In genomic region chr12:122495258-122495657, GRCh38 we compare ENCODE assay signal across 16 cellular contexts. TPM values are rescaled to one million over a fixed set of nuclear protein-coding genes. Genes with fewer than 3 reads are reported as not detected.
A peak's percentile ranks its signal among the peaks of the same experiment; 100 is the strongest.
DNase-seq lines count a peak whose midpoint lies in the region; ATAC-seq, FAIRE-seq and TF ChIP-seq lines count a peak whose summit lies in the region.
"Had no signal": no experiment of that assay in that cellular context is flagged by ENCODE, and none has a peak within 500 bp of the region (broad histone marks: within the 10 kb centered on the region; RNA-seq: fewer than 3 reads in every experiment).

No MANE protein-coding gene starts in this region.

- peak overlapping the region; percentile 42 for H3K27ac ChIP-seq in 22Rv1
- H3K27ac ChIP-seq in BLaER1 treated with 17β-estradiol and CSF1 and Interleukin-3, amounts not matched to agents 10 nM and 100 nM, result no peak overlapping the region
- H3K27ac ChIP-seq in RWPE1, result peak overlapping the region; percentile 15; the same call in 1 of the 2 replicates
- no peak overlapping the region for H3K27ac ChIP-seq in HepG2 (ENCODE audit: extremely low read length, insufficient read depth, low read length)

- H3K4me2 ChIP-seq in BLaER1 treated with 17β-estradiol and CSF1 and Interleukin-3, amounts not matched to agents 10 nM and 100 nM, result peak overlapping the region in 7 of 11 experiments; percentile 2 to 28 (median 22); a peak in 7 of 22 replicates
- H3K4me2 ChIP-seq in HepG2 (ENCODE audit: low read depth, low read length), result no peak overlapping the region; the same call in 1 of the 2 replicates

- no peak for ATAC-seq in HepG2
- ATAC-seq in HG03432 (IDR thresholded peaks at IDR 0.05; ENCODE audit: unreplicated experiment), result no peak

- in situ Hi-C loops in HepG2 (cut with HindIII; ENCODE audit: extremely low pct_ligation_motif_present, low pct_unique_long_range_greater_than_20kb), result no loop called here

- no peak for TF ChIP-seq POLR2A in HepG2 (IDR thresholded peaks at IDR 0.05; ENCODE audit: insufficient read depth in 1 of 2, low read depth in 2 of 2, low read length in 2 of 2)

- no peaks in the 10 kb centered on the region for H3K9me3 ChIP-seq in BLaER1 treated with 17β-estradiol and CSF1 and Interleukin-3, amounts not matched to agents 10 nM and 100 nM (replicated peaks in 1 of 11)
- H3K9me3 ChIP-seq in HepG2 (ENCODE audit: low read length), result no peaks in the 10 kb centered on the region

- no peak overlapping the region for H3K9ac ChIP-seq in BLaER1 treated with 17β-estradiol and CSF1 and Interleukin-3, amounts not matched to agents 10 nM and 100 nM
- H3K9ac ChIP-seq in HepG2 (ENCODE audit: insufficient read depth, low read depth, low read length), result no peak overlapping the region

- H2AFZ ChIP-seq in HepG2 (ENCODE audit: low read length), result no peak overlapping the region

- TF ChIP-seq EP300 in HepG2 (IDR thresholded peaks at IDR 0.05; ENCODE audit: low read depth in 2 of 2, low read length in 2 of 2), result no peak
- TF ChIP-seq EP300 in HepG2 (CRISPR knock-in tag; IDR thresholded peaks at IDR 0.05; ENCODE audit: borderline replicate concordance), result no peak

- no peak for DNase-seq in RWPE1 (ENCODE audit: low spot score)
- DNase-seq in HepG2 (ENCODE audit: low spot score), result no peak
- DNase-seq in stimulated activated CD4-positive, alpha-beta T cell treated with anti-CD3 and anti-CD28 coated beads, Interleukin-4, amount 100 ng/mL, for 4 hours, result no peak
- DNase-seq in RKO (ENCODE audit: low spot score), result no peak
- DNase-seq: CD8-positive, alpha-beta memory T cell; DMS79 treated with DMSO at 0.1 percent for 48 hours; GF-D8; KBM-7; NCI-H1436 treated with DMSO at 0.1 percent for 48 hours; NCI-H2081; NCI-H774 had no signal

- no peak for TF ChIP-seq CTCF in 22Rv1 (IDR thresholded peaks at IDR 0.05)
- TF ChIP-seq CTCF in RWPE1 (conservative IDR thresholded peaks at IDR 0.05; ENCODE audit: low read depth), result no peak
- TF ChIP-seq CTCF in HepG2 (CRISPR knock-in tag; IDR thresholded peaks at IDR 0.05), result no peak

- CTCF ChIA-PET in RWPE1 (lab: Yijun Ruan, JAX) (no interaction called here), HepG2 (lab: Yijun Ruan, JAX; ENCODE audit: low intra/inter-chr PET ratio, low total read pairs) (no interaction called here)

- peaks cover 51 to 76% (median 74%) of the 10 kb centered on the region in 11 experiments for H3K36me3 ChIP-seq in BLaER1 treated with 17β-estradiol and CSF1 and Interleukin-3, amounts not matched to agents 10 nM and 100 nM
- peaks cover 5 to 20% of the 10 kb centered on the region in 2 experiments for H3K36me3 ChIP-seq in HepG2 (replicated peaks in 1 of 2; ENCODE audit: control insufficient read depth in 1 of 2, insufficient read depth in 2 of 2, low read length in 2 of 2)

- H3K4me3 ChIP-seq in BLaER1 treated with 17β-estradiol and CSF1 and Interleukin-3, amounts not matched to agents 10 nM and 100 nM, result no peak overlapping the region
- no peak overlapping the region for H3K4me3 ChIP-seq in HepG2 (replicated peaks in 1 of 3; ENCODE audit: insufficient read depth in 1 of 3, low read depth in 2 of 3, low read length in 3 of 3)

- WGBS in HepG2 (ENCODE audit: low lambda C conversion rate), result 88% methylated on average over 7 of the region's 7 CpGs

- peaks cover 54% of the 10 kb centered on the region for H3K79me2 ChIP-seq in HepG2 (ENCODE audit: insufficient read depth, low read length)

- no peak for FAIRE-seq in HepG2 (lab: Jason Lieb, UNC)
- FAIRE-seq: GM12892, H1 had no signal

- H3K4me1 ChIP-seq in BLaER1 treated with 17β-estradiol and CSF1 and Interleukin-3, amounts not matched to agents 10 nM and 100 nM, result peaks cover 24 to 51% (median 35%) of the 10 kb centered on the region in 10 experiments
- H3K4me1 ChIP-seq in HepG2 (ENCODE audit: insufficient read depth, low read length), result peaks cover 75% of the 10 kb centered on the region

- intact Hi-C loops in HepG2 (cut with micrococcal nuclease; ENCODE audit: unreplicated experiment), result no loop called here

- BruUV-seq in HepG2 (replicated peaks; lab: Mats Ljungman, UMichigan), result no TSS peak

- POLR2A ChIA-PET in RWPE1 (lab: Yijun Ruan, JAX; ENCODE audit: low non-redundant PET), result no interaction called here
- POLR2A ChIA-PET in HepG2 (lab: Yijun Ruan, JAX), result no interaction called here

- no peak for TF ChIP-seq RAD21 in HepG2 (CRISPR knock-in tag; IDR thresholded peaks at IDR 0.05)

- H3K27me3 ChIP-seq in BLaER1 treated with 17β-estradiol and CSF1 and Interleukin-3, amounts not matched to agents 10 nM and 100 nM, result no peaks in the 10 kb centered on the region
- H3K27me3 ChIP-seq in HepG2 (ENCODE audit: control insufficient read depth in 1 of 2, insufficient read depth in 2 of 2, low read length in 2 of 2), result no peaks in the 10 kb centered on the region; a peak in 1 of 5 replicates

- H4K20me1 ChIP-seq in BLaER1 treated with 17β-estradiol and CSF1 and Interleukin-3, amounts not matched to agents 10 nM and 100 nM, result peaks cover 0 to 68% (median 36%) of the 10 kb centered on the region in 11 experiments; a peak in 17 of 22 replicates
- H4K20me1 ChIP-seq in HepG2 (ENCODE audit: insufficient read depth, low read length), result peaks cover 3% of the 10 kb centered on the region; the same call in 1 of the 2 replicates

RNA-seq across cellular contexts. Expression of gene ZCCHC8, which starts 5.5 kb away (rescaled TPM):
- total RNA-seq in HepG2 (2016; rRNA removed; fragmentation: Illumina TruSeq; extraction: Trizol), result 14.2 and 20.9 TPM in 2 replicates
- 4.6 and 5.1 TPM in 2 replicates for total RNA-seq in HepG2 (2016; cell fraction: cytosol; rRNA removed; fragmentation: Illumina TruSeq; extraction: Trizol; ENCODE audit: low read depth)
- 14.0 and 22.1 TPM in 2 replicates for total RNA-seq in HepG2 (2016; cell fraction: insoluble cytoplasmic fraction; rRNA removed; fragmentation: Illumina TruSeq; extraction: Trizol)
- total RNA-seq in HepG2 (2016; cell fraction: membrane; rRNA removed; fragmentation: Illumina TruSeq; extraction: Trizol), result 7.2 and 7.6 TPM in 2 replicates
- 30.3 and 32.1 TPM in 2 replicates for total RNA-seq in HepG2 (2016; cell fraction: nucleus; rRNA removed; fragmentation: Illumina TruSeq; extraction: Trizol)
- polyA plus RNA-seq in HepG2 (2011; rRNA removed), result 18.6 and 20.5 TPM in 2 replicates
- 9.6 and 13.2 TPM in 2 replicates for polyA plus RNA-seq in HepG2 (2011; cell fraction: cytosol; rRNA removed)
- 37.9 and 40.8 TPM in 2 replicates for polyA plus RNA-seq in HepG2 (2011; cell fraction: nucleus; rRNA removed)
- 20.5 and 20.8 TPM in 2 replicates for polyA plus RNA-seq in HepG2 (2012)
- 1.9 and 2.0 TPM in 2 replicates for polyA plus RNA-seq in HepG2 (2016; cell fraction: cytosol; fragmentation: Illumina TruSeq; extraction: Trizol; ENCODE audit: low read depth)
- 15.5 and 16.5 TPM in 2 replicates for polyA plus RNA-seq in HepG2 (2016; cell fraction: insoluble cytoplasmic fraction; fragmentation: Illumina TruSeq; extraction: Trizol; ENCODE audit: low read depth)
- 3.5 and 4.0 TPM in 2 replicates for polyA plus RNA-seq in HepG2 (2016; cell fraction: membrane; fragmentation: Illumina TruSeq; extraction: Trizol; ENCODE audit: low read depth)
- polyA plus RNA-seq in HepG2 (2016; cell fraction: nucleus; fragmentation: Illumina TruSeq; extraction: Trizol; ENCODE audit: insufficient read depth, low read depth), result 75.5 and 80.1 TPM in 2 replicates
- polyA minus RNA-seq in HepG2 (2011; rRNA and poly(A)+ RNA removed; ENCODE audit: low replicate concordance), result 9.4 and 18.6 TPM in 2 replicates
- polyA minus RNA-seq in HepG2 (2011; cell fraction: cytosol; rRNA and poly(A)+ RNA removed), result 8.1 and 11.2 TPM in 2 replicates
- 40.6 and 42.0 TPM in 2 replicates for polyA minus RNA-seq in HepG2 (2011; cell fraction: nucleus; rRNA and poly(A)+ RNA removed)

RNA-seq across cellular contexts. Expression of gene RSRC2, which starts 31.5 kb away (rescaled TPM):
- 77.8 and 85.8 TPM in 2 replicates for total RNA-seq in HepG2 (2016; rRNA removed; fragmentation: Illumina TruSeq; extraction: Trizol)
- 18.9 and 21.1 TPM in 2 replicates for total RNA-seq in HepG2 (2016; cell fraction: cytosol; rRNA removed; fragmentation: Illumina TruSeq; extraction: Trizol; ENCODE audit: low read depth)
- total RNA-seq in HepG2 (2016; cell fraction: insoluble cytoplasmic fraction; rRNA removed; fragmentation: Illumina TruSeq; extraction: Trizol), result 79.4 and 84.5 TPM in 2 replicates
- 32.8 and 33.2 TPM in 2 replicates for total RNA-seq in HepG2 (2016; cell fraction: membrane; rRNA removed; fragmentation: Illumina TruSeq; extraction: Trizol)
- 97.0 and 103 TPM in 2 replicates for total RNA-seq in HepG2 (2016; cell fraction: nucleus; rRNA removed; fragmentation: Illumina TruSeq; extraction: Trizol)
- polyA plus RNA-seq in HepG2 (2011; rRNA removed), result 27.6 and 31.4 TPM in 2 replicates
- polyA plus RNA-seq in HepG2 (2011; cell fraction: cytosol; rRNA removed), result 7.5 and 10.3 TPM in 2 replicates
- polyA plus RNA-seq in HepG2 (2011; cell fraction: nucleus; rRNA removed), result 42.2 and 43.3 TPM in 2 replicates
- polyA plus RNA-seq in HepG2 (2012), result 50.4 and 65.0 TPM in 2 replicates
- 8.9 and 9.0 TPM in 2 replicates for polyA plus RNA-seq in HepG2 (2016; cell fraction: cytosol; fragmentation: Illumina TruSeq; extraction: Trizol; ENCODE audit: low read depth)
- 98.3 and 98.6 TPM in 2 replicates for polyA plus RNA-seq in HepG2 (2016; cell fraction: insoluble cytoplasmic fraction; fragmentation: Illumina TruSeq; extraction: Trizol; ENCODE audit: low read depth)
- polyA plus RNA-seq in HepG2 (2016; cell fraction: membrane; fragmentation: Illumina TruSeq; extraction: Trizol; ENCODE audit: low read depth), result 14.1 and 18.0 TPM in 2 replicates
- 156 and 164 TPM in 2 replicates for polyA plus RNA-seq in HepG2 (2016; cell fraction: nucleus; fragmentation: Illumina TruSeq; extraction: Trizol; ENCODE audit: insufficient read depth, low read depth)
- polyA minus RNA-seq in HepG2 (2011; rRNA and poly(A)+ RNA removed; ENCODE audit: low replicate concordance), result 17.3 and 23.5 TPM in 2 replicates
- polyA minus RNA-seq in HepG2 (2011; cell fraction: cytosol; rRNA and poly(A)+ RNA removed), result 8.3 and 11.6 TPM in 2 replicates
- 155 and 166 TPM in 2 replicates for polyA minus RNA-seq in HepG2 (2011; cell fraction: nucleus; rRNA and poly(A)+ RNA removed)

RNA-seq across cellular contexts. Expression of gene KNTC1, which starts 31.8 kb away (rescaled TPM):
- 49.2 and 57.6 TPM in 2 replicates for total RNA-seq in HepG2 (2016; rRNA removed; fragmentation: Illumina TruSeq; extraction: Trizol)
- 18.2 and 22.7 TPM in 2 replicates for total RNA-seq in HepG2 (2016; cell fraction: cytosol; rRNA removed; fragmentation: Illumina TruSeq; extraction: Trizol; ENCODE audit: low read depth)
- 49.4 and 57.3 TPM in 2 replicates for total RNA-seq in HepG2 (2016; cell fraction: insoluble cytoplasmic fraction; rRNA removed; fragmentation: Illumina TruSeq; extraction: Trizol)
- 16.5 and 21.3 TPM in 2 replicates for total RNA-seq in HepG2 (2016; cell fraction: membrane; rRNA removed; fragmentation: Illumina TruSeq; extraction: Trizol)
- total RNA-seq in HepG2 (2016; cell fraction: nucleus; rRNA removed; fragmentation: Illumina TruSeq; extraction: Trizol), result 108 and 118 TPM in 2 replicates
- 26.9 and 45.1 TPM in 2 replicates for polyA plus RNA-seq in HepG2 (2011; rRNA removed)
- 6.0 and 6.6 TPM in 2 replicates for polyA plus RNA-seq in HepG2 (2011; cell fraction: cytosol; rRNA removed)
- polyA plus RNA-seq in HepG2 (2011; cell fraction: nucleus; rRNA removed), result 56.6 and 86.5 TPM in 2 replicates
- 23.2 and 23.7 TPM in 2 replicates for polyA plus RNA-seq in HepG2 (2012)
- 2.0 and 2.9 TPM in 2 replicates for polyA plus RNA-seq in HepG2 (2016; cell fraction: cytosol; fragmentation: Illumina TruSeq; extraction: Trizol; ENCODE audit: low read depth)
- 27.6 and 27.7 TPM in 2 replicates for polyA plus RNA-seq in HepG2 (2016; cell fraction: insoluble cytoplasmic fraction; fragmentation: Illumina TruSeq; extraction: Trizol; ENCODE audit: low read depth)
- 3.5 and 4.7 TPM in 2 replicates for polyA plus RNA-seq in HepG2 (2016; cell fraction: membrane; fragmentation: Illumina TruSeq; extraction: Trizol; ENCODE audit: low read depth)
- 208 and 213 TPM in 2 replicates for polyA plus RNA-seq in HepG2 (2016; cell fraction: nucleus; fragmentation: Illumina TruSeq; extraction: Trizol; ENCODE audit: insufficient read depth, low read depth)
- polyA minus RNA-seq in HepG2 (2011; rRNA and poly(A)+ RNA removed; ENCODE audit: low replicate concordance), result 21.3 and 75.8 TPM in 2 replicates
- polyA minus RNA-seq in HepG2 (2011; cell fraction: cytosol; rRNA and poly(A)+ RNA removed), result 10.1 and 13.4 TPM in 2 replicates
- polyA minus RNA-seq in HepG2 (2011; cell fraction: nucleus; rRNA and poly(A)+ RNA removed), result 88.6 and 117 TPM in 2 replicates

Comparison
In these comparisons a context has a peak if more than half of its experiments do, and no peak if none do; other contexts are left out.
1. H3K27ac ChIP-seq: peak in 22Rv1 (single experiment) and RWPE1 (single experiment); none in BLaER1 treated with 17β-estradiol and CSF1 and Interleukin-3, amounts not matched to agents 10 nM and 100 nM (0 of 11) and HepG2 (single experiment).